In the genomic region with DNA sequence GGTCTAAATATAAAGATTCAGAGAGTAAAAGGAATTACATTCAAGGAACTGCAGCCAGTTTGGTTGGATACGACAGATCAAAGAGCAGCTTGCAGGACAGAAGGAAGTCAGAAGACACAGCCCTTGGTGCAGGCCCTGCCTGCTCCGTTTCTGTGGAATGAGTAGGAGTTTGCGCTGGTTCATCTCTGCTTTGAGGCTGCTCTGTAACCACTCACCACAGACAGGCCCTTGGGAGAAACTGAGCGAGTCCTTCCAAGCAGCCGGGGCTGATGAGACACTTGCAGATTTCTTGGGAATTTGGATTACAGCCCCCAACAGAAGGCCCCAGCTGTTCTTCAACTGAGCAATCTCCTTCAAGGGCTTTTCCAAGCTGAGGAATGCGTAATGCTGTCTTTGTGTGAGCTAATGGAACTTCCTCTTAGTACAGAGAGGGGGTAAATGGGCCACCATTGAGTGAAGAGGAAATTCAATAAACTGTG, we compare ENCODE assay signal across 8 cellular contexts. TPM values are rescaled to one million over a fixed set of nuclear protein-coding genes. Genes with fewer than 3 reads are reported as not detected.
DNase-seq lines count a peak whose midpoint lies in the region; ATAC-seq and TF ChIP-seq lines count a peak whose summit lies in the region.

No MANE protein-coding gene starts in this region.

- peaks cover 3% of the 10 kb centered on the region; the same call in 1 of the 2 replicates for H3K79me2 ChIP-seq in DOHH2 (ENCODE audit: control insufficient read depth, low read length)

- TF ChIP-seq POLR2A in gastrocnemius medialis (IDR thresholded peaks at IDR 0.05) (no peak), breast epithelium (IDR thresholded peaks at IDR 0.05) (no peak)

- H3K9me3 Mint-ChIP-seq in T-helper 2 cell treated with Interferon-gamma antibody and Interleukin-4, amounts not matched to agents 5 μg/mL and 100 μg/mL, for 36 hours, result peaks cover 5% of the 10 kb centered on the region

- H3K4me2 ChIP-seq in DOHH2 (ENCODE audit: low read length), result peak overlapping the region; percentile 59

- no peaks in the 10 kb centered on the region for H3K27me3 ChIP-seq in DOHH2 (ENCODE audit: control insufficient read depth, low read length)
- H3K27me3 ChIP-seq in gastrocnemius medialis, result no peaks in the 10 kb centered on the region
- no peaks in the 10 kb centered on the region for H3K27me3 ChIP-seq in breast epithelium

- peaks cover 23% of the 10 kb centered on the region for H3F3A ChIP-seq in DOHH2 (ENCODE audit: control insufficient read depth, insufficient read depth)

- peaks cover 77% of the 10 kb centered on the region for H3K36me3 Mint-ChIP-seq in T-helper 2 cell treated with Interferon-gamma antibody and Interleukin-4, amounts not matched to agents 5 μg/mL and 100 μg/mL, for 36 hours (ENCODE audit: low read depth)

- H3K4me1 ChIP-seq in DOHH2 (ENCODE audit: control insufficient read depth, low read length) (peaks cover 100% of the 10 kb centered on the region), gastrocnemius medialis (no peaks in the 10 kb centered on the region), breast epithelium (no peaks in the 10 kb centered on the region)

- peak overlapping the region; percentile 35 for H3K4me3 ChIP-seq in DOHH2 (ENCODE audit: low read length)
- no peak overlapping the region for H3K4me3 ChIP-seq in fibroblast of mammary gland (ENCODE audit: control insufficient read depth, low read depth, low read length)
- no peak overlapping the region for H3K4me3 ChIP-seq in gastrocnemius medialis
- no peak overlapping the region for H3K4me3 ChIP-seq in breast epithelium

- ATAC-seq in gastrocnemius medialis, result peak; percentile 31 to 35
- ATAC-seq in GM21528 (IDR thresholded peaks at IDR 0.05; ENCODE audit: low FRiP score, unreplicated experiment), result no peak

- DNase-seq in T-helper 2 cell treated with Interferon-gamma antibody and Interleukin-4, amounts not matched to agents 5 μg/mL and 100 μg/mL, for 36 hours (ENCODE audit: low spot score), result peak; percentile 85
- peak; percentile 41 for DNase-seq in fibroblast of mammary gland (ENCODE audit: low read depth)
- no peak for DNase-seq in gastrocnemius medialis
- no peak for DNase-seq in breast epithelium (ENCODE audit: low spot score in 2 of 2)
- DNase-seq in cortex of kidney (lab: John Stamatoyannopoulos, UW), result no peak
- no peak for DNase-seq in NCI-H187 treated with DMSO at 0.1 percent for 48 hours (lab: John Stamatoyannopoulos, UW)

- H4K20me1 ChIP-seq in DOHH2 (ENCODE audit: control insufficient read depth, insufficient read depth, low read depth, low read length), result no peaks in the 10 kb centered on the region

- H3K36me3 ChIP-seq in DOHH2 (ENCODE audit: control insufficient read depth, low read length) (peaks cover 51% of the 10 kb centered on the region), gastrocnemius medialis (no peaks in the 10 kb centered on the region), breast epithelium (no peaks in the 10 kb centered on the region)

- in situ Hi-C loops in gastrocnemius medialis (cut with MboI; ENCODE audit: low sequenced_read_pairs in 4 of 4), result no loop called here

- H3K27ac Mint-ChIP-seq in T-helper 2 cell treated with Interferon-gamma antibody and Interleukin-4, amounts not matched to agents 5 μg/mL and 100 μg/mL, for 36 hours, result peak overlapping the region; percentile 98

- H3K27ac ChIP-seq in DOHH2 (ENCODE audit: low read depth, low read length) (peak overlapping the region; percentile 99), gastrocnemius medialis (peak overlapping the region in 1 of 4 donors; percentile 18), breast epithelium (peak overlapping the region in 1 of 2 donors; percentile 61)

- H3K9me3 ChIP-seq in DOHH2 (ENCODE audit: control insufficient read depth, insufficient read depth, low read length) (no peaks in the 10 kb centered on the region), gastrocnemius medialis (no peaks in the 10 kb centered on the region), breast epithelium (no peaks in the 10 kb centered on the region)

- TF ChIP-seq CTCF in DOHH2 (IDR thresholded peaks at IDR 0.05; ENCODE audit: low read depth, low read length, poor library complexity, severe bottlenecking) (no peak), fibroblast of mammary gland (conservative IDR thresholded peaks at IDR 0.05; ENCODE audit: control insufficient read depth, insufficient read depth, low read depth, low read length) (no peak), gastrocnemius medialis (IDR thresholded peaks at IDR 0.05 in 4 of 5, conservative IDR thresholded peaks at IDR 0.05 in 1 of 5) (no peak), breast epithelium (IDR thresholded peaks at IDR 0.05) (no peak)

- H3K4me3 Mint-ChIP-seq in T-helper 2 cell treated with Interferon-gamma antibody and Interleukin-4, amounts not matched to agents 5 μg/mL and 100 μg/mL, for 36 hours, result peak overlapping the region; percentile 80

- intact Hi-C loops in gastrocnemius medialis (cut with DNase I; ENCODE audit: low total_unique reads) (no loop called here), breast epithelium (cut with DNase I; ENCODE audit: low total_unique reads) (no loop called here)

- peaks cover 86% of the 10 kb centered on the region for H3K4me1 Mint-ChIP-seq in T-helper 2 cell treated with Interferon-gamma antibody and Interleukin-4, amounts not matched to agents 5 μg/mL and 100 μg/mL, for 36 hours (ENCODE audit: low read depth)

- no peaks in the 10 kb centered on the region for H3K27me3 Mint-ChIP-seq in T-helper 2 cell treated with Interferon-gamma antibody and Interleukin-4, amounts not matched to agents 5 μg/mL and 100 μg/mL, for 36 hours (ENCODE audit: low read depth)

- no peaks in the 10 kb centered on the region for H3K9me2 ChIP-seq in DOHH2 (replicated peaks; ENCODE audit: control insufficient read depth, low read length)

RNA-seq across cellular contexts. Expression of a gene that starts 16.4 kb away (rescaled TPM):
- 1 to 10 TPM in 3 of 4 donors, under 1 TPM in 1; 0.73 to 5.5 (median 2.2) TPM for total RNA-seq in gastrocnemius medialis
- total RNA-seq in breast epithelium, result 10 to 100 TPM in 2 of 3 donors, 1 to 10 TPM in 1; 9.8 to 47.5 (median 13.3) TPM

Comparison
In these comparisons a context has a peak if more than half of its experiments do, and no peak if none do; other contexts are left out.
1. DNase-seq: peak in T-helper 2 cell treated with Interferon-gamma antibody and Interleukin-4, amounts not matched to agents 5 μg/mL and 100 μg/mL, for 36 hours (single experiment) and fibroblast of mammary gland (single experiment); none in gastrocnemius medialis (0 of 2), breast epithelium (0 of 2), cortex of kidney (single experiment) and NCI-H187 treated with DMSO at 0.1 percent for 48 hours (single experiment).